ENCODE assay signal across 24 cellular contexts in genomic region chr1:21645550-21645949, GRCh38.
"Had no signal": no experiment of that assay in that cellular context is flagged by ENCODE, and none has a peak within 500 bp of the region (broad histone marks: within the 10 kb centered on the region; RNA-seq: fewer than 3 reads in every experiment).

No MANE protein-coding gene starts in this region.

- DNase-seq: dermis blood vessel endothelial cell; effector memory CD8-positive, alpha-beta T cell; erythroblast; esophagus squamous epithelium; foreskin melanocyte; glutamatergic neuron; heart right ventricle; hippocampal formation; left cardiac atrium; left lung; mesenchymal stem cell; mucosa of descending colon; naive B cell; stimulated activated CD4-positive, alpha-beta T cell treated with anti-CD3 and anti-CD28 coated beads, Interleukin-2, amount 100 ng/mL, for 24 hours; stimulated activated CD4-positive, alpha-beta T cell treated with anti-CD3 and anti-CD28 coated beads, Interleukin-4, amount 100 ng/mL, for 24 hours; stimulated activated naive CD4-positive, alpha-beta T cell treated with Interleukin-2 at 50 U/mL for 16 hours; stomach; testis; tibial artery had no signal

- H3K27ac ChIP-seq: esophagus squamous epithelium, heart right ventricle, left lung, prostate gland, right atrium auricular region, stomach, testis, tibial artery had no signal

- H3K4me1 ChIP-seq: left lung, prostate gland, testis had no signal

- H3K27me3 ChIP-seq: right atrium auricular region, testis had no signal

- ATAC-seq: effector memory CD8-positive, alpha-beta T cell; heart right ventricle; left cardiac atrium; left lung; mucosa of descending colon; natural killer cell treated with Interleukin-12 subunit alpha and Interleukin-12 subunit beta and Interleukin-15 and Interleukin-18, amount 100 ng/mL, for 72 hours; sciatic nerve; stimulated activated effector memory CD8-positive, alpha-beta T cell treated with anti-CD3 and anti-CD28 coated beads, Interleukin-12 subunit alpha, Interleukin-12 subunit beta, amount 100 ng/mL, for 72 hours had no signal

- H3K9me3 ChIP-seq: esophagus squamous epithelium, heart right ventricle, left lung, mucosa of descending colon, prostate gland, right atrium auricular region, stomach, testis, tibial artery had no signal

- H3K36me3 ChIP-seq: esophagus squamous epithelium, heart right ventricle, left lung, prostate gland, right atrium auricular region, stomach, tibial artery had no signal

- H3K4me3 ChIP-seq: esophagus squamous epithelium, heart right ventricle, left lung, mucosa of descending colon, prostate gland, right atrium auricular region, stomach, testis, tibial artery had no signal
